In the genomic region with DNA sequence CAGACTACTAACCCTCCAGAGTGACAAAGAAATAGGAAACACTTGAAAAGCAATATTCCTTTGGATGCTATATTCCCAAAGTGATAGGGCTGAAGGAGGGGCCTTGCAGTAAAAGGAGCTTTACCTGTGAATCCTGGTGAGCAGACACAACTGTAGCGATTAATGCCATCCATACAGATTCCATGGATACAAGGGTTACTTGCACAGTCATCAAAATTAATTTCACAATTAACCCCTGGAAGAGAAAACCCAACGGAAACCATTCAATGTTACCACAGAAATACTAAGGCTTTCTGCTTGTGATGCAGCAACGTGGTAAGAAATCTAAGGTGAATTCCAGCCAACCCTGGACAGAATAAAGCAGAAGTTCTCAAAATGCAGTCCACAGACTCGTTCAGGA, we compare ENCODE assay signal across 1 cellular context.
TF ChIP-seq lines count a peak whose summit lies in the region.

No MANE protein-coding gene starts in this region.

TF ChIP-seq in K562, 482 proteins besides CTCF, POLR2A, EP300 and RAD21 (continued from another document):
- TF ChIP-seq, protein P1, sequence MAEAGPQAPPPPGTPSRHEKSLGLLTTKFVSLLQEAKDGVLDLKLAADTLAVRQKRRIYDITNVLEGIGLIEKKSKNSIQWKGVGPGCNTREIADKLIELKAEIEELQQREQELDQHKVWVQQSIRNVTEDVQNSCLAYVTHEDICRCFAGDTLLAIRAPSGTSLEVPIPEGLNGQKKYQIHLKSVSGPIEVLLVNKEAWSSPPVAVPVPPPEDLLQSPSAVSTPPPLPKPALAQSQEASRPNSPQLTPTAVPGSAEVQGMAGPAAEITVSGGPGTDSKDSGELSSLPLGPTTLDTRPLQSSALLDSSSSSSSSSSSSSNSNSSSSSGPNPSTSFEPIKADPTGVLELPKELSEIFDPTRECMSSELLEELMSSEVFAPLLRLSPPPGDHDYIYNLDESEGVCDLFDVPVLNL (CRISPR knock-in tag; IDR thresholded peaks at IDR 0.05; ENCODE audit: low read depth): no peak
- TF ChIP-seq ZNF316 (IDR thresholded peaks at IDR 0.05): peak; percentile 60
- TF ChIP-seq, protein P2, sequence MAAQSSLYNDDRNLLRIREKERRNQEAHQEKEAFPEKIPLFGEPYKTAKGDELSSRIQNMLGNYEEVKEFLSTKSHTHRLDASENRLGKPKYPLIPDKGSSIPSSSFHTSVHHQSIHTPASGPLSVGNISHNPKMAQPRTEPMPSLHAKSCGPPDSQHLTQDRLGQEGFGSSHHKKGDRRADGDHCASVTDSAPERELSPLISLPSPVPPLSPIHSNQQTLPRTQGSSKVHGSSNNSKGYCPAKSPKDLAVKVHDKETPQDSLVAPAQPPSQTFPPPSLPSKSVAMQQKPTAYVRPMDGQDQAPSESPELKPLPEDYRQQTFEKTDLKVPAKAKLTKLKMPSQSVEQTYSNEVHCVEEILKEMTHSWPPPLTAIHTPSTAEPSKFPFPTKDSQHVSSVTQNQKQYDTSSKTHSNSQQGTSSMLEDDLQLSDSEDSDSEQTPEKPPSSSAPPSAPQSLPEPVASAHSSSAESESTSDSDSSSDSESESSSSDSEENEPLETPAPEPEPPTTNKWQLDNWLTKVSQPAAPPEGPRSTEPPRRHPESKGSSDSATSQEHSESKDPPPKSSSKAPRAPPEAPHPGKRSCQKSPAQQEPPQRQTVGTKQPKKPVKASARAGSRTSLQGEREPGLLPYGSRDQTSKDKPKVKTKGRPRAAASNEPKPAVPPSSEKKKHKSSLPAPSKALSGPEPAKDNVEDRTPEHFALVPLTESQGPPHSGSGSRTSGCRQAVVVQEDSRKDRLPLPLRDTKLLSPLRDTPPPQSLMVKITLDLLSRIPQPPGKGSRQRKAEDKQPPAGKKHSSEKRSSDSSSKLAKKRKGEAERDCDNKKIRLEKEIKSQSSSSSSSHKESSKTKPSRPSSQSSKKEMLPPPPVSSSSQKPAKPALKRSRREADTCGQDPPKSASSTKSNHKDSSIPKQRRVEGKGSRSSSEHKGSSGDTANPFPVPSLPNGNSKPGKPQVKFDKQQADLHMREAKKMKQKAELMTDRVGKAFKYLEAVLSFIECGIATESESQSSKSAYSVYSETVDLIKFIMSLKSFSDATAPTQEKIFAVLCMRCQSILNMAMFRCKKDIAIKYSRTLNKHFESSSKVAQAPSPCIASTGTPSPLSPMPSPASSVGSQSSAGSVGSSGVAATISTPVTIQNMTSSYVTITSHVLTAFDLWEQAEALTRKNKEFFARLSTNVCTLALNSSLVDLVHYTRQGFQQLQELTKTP (IDR thresholded peaks at IDR 0.05; ENCODE audit: low read depth in 1 of 2, partially characterized antibody in 2 of 2): no peak
- peak; percentile 45; the same call in 1 of the 2 replicates for TF ChIP-seq MAFF (IDR thresholded peaks at IDR 0.05; ENCODE audit: low read length)
- 0 out of 2 replicates have a peak, but pooled peaks have one; percentile 15 for TF ChIP-seq MAFG (tag; conservative IDR thresholded peaks at IDR 0.05)
- TF ChIP-seq BHLHE40 (IDR thresholded peaks at IDR 0.05; ENCODE audit: low read length): no peak
TF ChIP-seq in K562: peak in this region for 4.
